23 cellular contexts compared by ENCODE assay signal in genomic region chr6:90516074-90516660, GRCh38.
A peak's percentile ranks its signal among the peaks of the same experiment; 100 is the strongest.
DNase-seq lines count a peak whose midpoint lies in the region; FAIRE-seq and TF ChIP-seq lines count a peak whose summit lies in the region.
"Had no signal": no experiment of that assay in that cellular context is flagged by ENCODE, and none has a peak within 500 bp of the region (broad histone marks: within the 10 kb centered on the region; RNA-seq: fewer than 3 reads in every experiment).

No MANE protein-coding gene starts in this region.

- H3K9me2 ChIP-seq in OCI-LY7 (ENCODE audit: insufficient read depth, low read length): no peaks in the 10 kb centered on the region

- peaks cover 68% of the 10 kb centered on the region for H3K36me3 ChIP-seq in OCI-LY7 (ENCODE audit: insufficient read depth, low read length)
- peaks cover 1 to 15% of the 10 kb centered on the region in 2 experiments for H3K36me3 ChIP-seq in endothelial cell of umbilical vein (ENCODE audit: control insufficient read depth in 2 of 2, extremely low read depth in 1 of 2, insufficient read depth in 2 of 2, low read length in 2 of 2)

- H2AFZ ChIP-seq in OCI-LY7 (ENCODE audit: low read length) (no peak overlapping the region), endothelial cell of umbilical vein (ENCODE audit: low read depth, low read length) (no peak overlapping the region)

- H3K79me2 ChIP-seq in OCI-LY7 (ENCODE audit: insufficient read depth, low read depth, low read length) (no peaks in the 10 kb centered on the region), endothelial cell of umbilical vein (ENCODE audit: control insufficient read depth, insufficient read depth, low read length) (no peaks in the 10 kb centered on the region)

- TF ChIP-seq CTCF in OCI-LY7 (conservative IDR thresholded peaks at IDR 0.05; ENCODE audit: low read length) (no peak), endothelial cell of umbilical vein (IDR thresholded peaks at IDR 0.05; ENCODE audit: extremely low read depth in 1 of 2, insufficient read depth in 1 of 2, low read depth in 1 of 2, low read length in 2 of 2) (no peak)

- BruUV-seq in OCI-LY7 (replicated peaks; lab: Mats Ljungman, UMichigan) (TSS peak; percentile 60), endothelial cell of umbilical vein (replicated peaks; lab: Mats Ljungman, UMichigan) (TSS peak; percentile 31)

- H3K9me1 ChIP-seq in endothelial cell of umbilical vein (replicated peaks; ENCODE audit: control insufficient read depth, extremely low read depth, insufficient read depth, low read length): no peaks in the 10 kb centered on the region

- no peak overlapping the region for H3K27ac ChIP-seq in OCI-LY7 (ENCODE audit: low read depth, low read length, poor library complexity, severe bottlenecking)
- no peak overlapping the region for H3K27ac ChIP-seq in endothelial cell of umbilical vein (ENCODE audit: insufficient read depth, low read depth, low read length)
- H3K27ac ChIP-seq: A549, C4-2B, SJSA1 had no signal

- H3K9me3 ChIP-seq in OCI-LY7 (ENCODE audit: low read length) (no peaks in the 10 kb centered on the region), endothelial cell of umbilical vein (replicated peaks; ENCODE audit: control insufficient read depth, insufficient read depth, low read length) (no peaks in the 10 kb centered on the region)
- H3K9me3 ChIP-seq: A549, SJSA1 had no signal

- no peaks in the 10 kb centered on the region for H3K27me3 ChIP-seq in endothelial cell of umbilical vein (ENCODE audit: control insufficient read depth in 2 of 2, insufficient read depth in 2 of 2, low read length in 2 of 2)
- H3K27me3 ChIP-seq: SJSA1 had no signal

- H3K4me1 ChIP-seq in OCI-LY7 (ENCODE audit: insufficient read depth, low read length, poor library complexity, severe bottlenecking) (no peaks in the 10 kb centered on the region), endothelial cell of umbilical vein (ENCODE audit: control insufficient read depth, extremely low read depth, insufficient read depth, low read length) (no peaks in the 10 kb centered on the region)
- H3K4me1 ChIP-seq: SJSA1 had no signal

- TF ChIP-seq POLR2A in endothelial cell of umbilical vein (IDR thresholded peaks at IDR 0.05; ENCODE audit: low read depth, low read length): no peak

- CTCF ChIA-PET in OCI-LY7 (lab: Charles Lee; ENCODE audit: unreplicated experiment) (no interaction called here), endothelial cell of umbilical vein (lab: Charles Lee) (interaction anchor here (1.0 to 1.2 kb wide), 2 partner anchors 11 to 576 kb away, joined by 3 read pairs; no protein-coding TSS in a partner anchor)

- H3K9ac ChIP-seq in endothelial cell of umbilical vein (replicated peaks; ENCODE audit: extremely low read depth, insufficient read depth, low read length): no peak overlapping the region

- H3K4me3 ChIP-seq in OCI-LY7 (ENCODE audit: low read depth, low read length, poor library complexity, severe bottlenecking) (no peak overlapping the region), endothelial cell of umbilical vein (replicated peaks in 1 of 3; ENCODE audit: insufficient read depth in 1 of 3, low read depth in 1 of 3, low read length in 3 of 3) (no peak overlapping the region)
- H3K4me3 ChIP-seq: A549, SJSA1 had no signal

- POLR2A ChIA-PET in OCI-LY7 (lab: Charles Lee) (interaction anchor here (0.6 to 1.1 kb wide), 5 partner anchors 10 to 244 kb away, joined by 3 read pairs; no protein-coding TSS in a partner anchor), endothelial cell of umbilical vein (lab: Charles Lee) (no interaction called here)

- intact Hi-C loops in OCI-LY7 (cut with micrococcal nuclease; ENCODE audit: unreplicated experiment) (no loop called here), endothelial cell of umbilical vein (cut with micrococcal nuclease) (no loop called here)

- dilution Hi-C loops in endothelial cell of umbilical vein (cut with MboI; ENCODE audit: extremely low pct_ligation_motif_present, low sequenced_read_pairs): no loop called here

- DNase-seq in Ammon's horn (ENCODE audit: low spot score) (peak; percentile 25), OCI-LY7 (ENCODE audit: low spot score) (no peak), endothelial cell of umbilical vein (ENCODE audit: low read depth, low spot score) (no peak), putamen (ENCODE audit: low spot score) (peak; percentile 22), glomerular visceral epithelial cell (ENCODE audit: extremely low spot score) (no peak), epidermal melanocyte (ENCODE audit: insufficient read length, low spot score) (no peak), NCI-H128 (lab: John Stamatoyannopoulos, UW; ENCODE audit: unreplicated experiment) (no peak), DMS153 (lab: John Stamatoyannopoulos, UW) (no peak)
- DNase-seq: CD8-positive, alpha-beta T cell; KG1; MM.1S; NCI-H1417; NCI-H1694; NCI-H2029 treated with DMSO at 0.1 percent for 48 hours; NCI-H446 treated with DMSO at 0.1 percent for 48 hours; NCI-H526; Right ventricle myocardium superior; RPMI8226 had no signal

- no peak for FAIRE-seq in endothelial cell of umbilical vein (lab: Jason Lieb, UNC)
- FAIRE-seq: A549, H54, HTR-8/SVneo had no signal

- H3K4me2 ChIP-seq in OCI-LY7 (ENCODE audit: low read length): no peak overlapping the region
- no peak overlapping the region for H3K4me2 ChIP-seq in endothelial cell of umbilical vein (ENCODE audit: insufficient read depth, low read length)
- H3K4me2 ChIP-seq: A549 had no signal

- no peaks in the 10 kb centered on the region for H4K20me1 ChIP-seq in OCI-LY7 (ENCODE audit: insufficient read depth, low read length)
- H4K20me1 ChIP-seq in endothelial cell of umbilical vein (replicated peaks; ENCODE audit: control insufficient read depth, extremely low read depth, insufficient read depth, low read length): no peaks in the 10 kb centered on the region

TF ChIP-seq in endothelial cell of umbilical vein, 7 proteins besides CTCF, POLR2A, EP300 and RAD21:
- TF ChIP-seq MAX (IDR thresholded peaks at IDR 0.05; ENCODE audit: insufficient read depth, insufficient read length): no peak
- TF ChIP-seq GATA2 (IDR thresholded peaks at IDR 0.05; ENCODE audit: insufficient read depth, insufficient read length, low read depth, low read length): no peak
- TF ChIP-seq JUN (IDR thresholded peaks at IDR 0.05; ENCODE audit: borderline replicate concordance, insufficient read depth, insufficient read length, low read depth): no peak
- no peak for TF ChIP-seq MYC (IDR thresholded peaks at IDR 0.05; ENCODE audit: low read depth, low read length)
- no peak for TF ChIP-seq EZH2 (IDR thresholded peaks at IDR 0.05; ENCODE audit: borderline replicate concordance, low read depth, low read length, severe bottlenecking)
- no peak for TF ChIP-seq FOS (IDR thresholded peaks at IDR 0.05; ENCODE audit: borderline replicate concordance, insufficient read depth, low read length)
- TF ChIP-seq POLR2AphosphoS5 (IDR thresholded peaks at IDR 0.05; ENCODE audit: insufficient read depth, low read depth, low read length): no peak

Comparison
In these comparisons a context has a peak if more than half of its experiments do, and no peak if none do; other contexts are left out.
1. DNase-seq: peak in Ammon's horn (single experiment) and putamen (single experiment); none in OCI-LY7 (single experiment), endothelial cell of umbilical vein (single experiment), glomerular visceral epithelial cell (single experiment), epidermal melanocyte (single experiment), NCI-H128 (single experiment) and DMS153 (single experiment).